ENCODE assay signal across 8 cellular contexts in genomic region chr12:124391340-124392261, GRCh38.
DNase-seq lines count a peak whose midpoint lies in the region; ATAC-seq and TF ChIP-seq lines count a peak whose summit lies in the region.

No MANE protein-coding gene starts in this region.

- peaks cover 25% of the 10 kb centered on the region for H3K4me1 ChIP-seq in right cardiac atrium (ENCODE audit: control insufficient read depth, insufficient read depth, low read length)

- peak; percentile 82 for DNase-seq in GM10266 (ENCODE audit: extremely low spot score)
- DNase-seq in RPMI8226, result peak; percentile 54
- DNase-seq in activated naive CD4-positive, alpha-beta T cell treated with Interleukin-2 at 50 U/mL for 16 hours, result peak; percentile 39
- peak; percentile 72 to 88 (median 88) for DNase-seq in right cardiac atrium
- DNase-seq in stimulated activated CD4-positive, alpha-beta T cell treated with anti-CD3 and anti-CD28 coated beads, Interleukin-1b, Interleukin-23, amount 100 ng/mL, for 4 hours (ENCODE audit: low read depth in 2 of 2), result peak; percentile 38 to 56
- DNase-seq in NCI-H345 treated with DMSO at 0.1 percent for 48 hours (lab: John Stamatoyannopoulos, UW; ENCODE audit: unreplicated experiment), result no peak

- H3K9me3 ChIP-seq in right cardiac atrium (ENCODE audit: control insufficient read depth, low read length), result no peaks in the 10 kb centered on the region

- 63% methylated on average over 35 of the region's 35 CpGs for WGBS in right cardiac atrium

- H3K27ac ChIP-seq in right cardiac atrium (ENCODE audit: low read length), result peak overlapping the region; percentile 74

- peak; percentile 45 for ATAC-seq in HG02759 (IDR thresholded peaks at IDR 0.05; ENCODE audit: unreplicated experiment)
- ATAC-seq in right cardiac atrium, result no peak
- no peak for ATAC-seq in HG03457 (IDR thresholded peaks at IDR 0.05; ENCODE audit: unreplicated experiment)

- no peaks in the 10 kb centered on the region for H3K27me3 ChIP-seq in right cardiac atrium (ENCODE audit: control insufficient read depth, insufficient read depth)

- TF ChIP-seq CTCF in GM10266 (IDR thresholded peaks at IDR 0.05; ENCODE audit: control insufficient read depth, insufficient read depth, low read depth, missing control alignments), result no peak

- intact Hi-C loops in right cardiac atrium (cut with DNase I), result no loop called here

- H3K4me3 ChIP-seq in right cardiac atrium (ENCODE audit: low read length), result no peak overlapping the region
